Comparison of ENCODE assay signal across 8 cellular contexts in the genomic region with DNA sequence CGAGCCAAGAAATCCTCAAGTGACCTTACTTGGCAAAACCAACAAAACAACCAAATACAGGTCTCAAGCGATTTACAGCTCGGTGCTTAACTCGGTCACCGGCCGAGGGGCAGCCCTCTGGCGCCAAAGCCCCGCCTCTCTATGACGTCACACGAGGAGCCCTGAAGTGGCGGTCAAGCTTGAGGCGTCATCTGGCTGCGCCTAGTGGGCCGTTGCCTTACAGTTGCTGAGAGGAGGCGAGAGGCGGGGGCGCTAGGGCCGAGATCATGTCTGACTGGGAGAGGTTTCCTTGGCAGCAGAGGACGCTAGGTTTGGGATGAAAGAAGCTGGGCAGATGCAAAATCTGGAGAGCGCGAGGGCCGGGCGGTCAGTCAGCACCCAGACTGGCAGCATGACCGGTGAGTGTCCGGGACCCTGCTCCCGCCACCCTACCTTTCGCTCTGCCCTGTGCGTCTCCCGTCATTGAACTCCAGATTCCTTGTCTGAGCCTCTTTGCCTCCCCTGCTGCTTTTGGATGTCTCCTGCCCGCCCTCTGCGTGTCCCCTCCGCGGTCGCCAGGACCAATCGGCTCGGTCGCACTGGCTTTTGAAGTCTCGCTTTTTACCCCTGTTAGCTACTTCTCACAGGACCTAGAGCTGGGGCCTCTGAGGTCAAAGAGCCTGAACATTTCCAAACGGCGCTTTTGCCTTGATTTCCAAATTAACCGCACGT. TPM values are rescaled to one million over a fixed set of nuclear protein-coding genes. Genes with fewer than 3 reads are reported as not detected.
DNase-seq lines count a peak whose midpoint lies in the region; ATAC-seq, FAIRE-seq and TF ChIP-seq lines count a peak whose summit lies in the region.

A gene (plus strand): TSS at position 204 of the 711 bp plus-strand sequence. CDS start 113 bp downstream, at position 317.

- peak; percentile 95 for DNase-seq in GM10248 (ENCODE audit: extremely low spot score)
- peak; percentile 83 for DNase-seq in NCI-H1092 treated with DMSO at 0.1 percent for 48 hours (lab: John Stamatoyannopoulos, UW)
- DNase-seq in SW 1271 (lab: John Stamatoyannopoulos, UW) = peak; percentile 89 to 94
- peak; percentile 98 for DNase-seq in activated naive CD8-positive, alpha-beta T cell treated with anti-CD3 and anti-CD28 coated beads, Interleukin-2, amount 50 U/mL, for 24 hours
- peak; percentile 99 for DNase-seq in Right ventricle myocardium superior
- DNase-seq in pancreas = peak; percentile 96 to 98 (median 98)
- DNase-seq in tibial nerve (ENCODE audit: low spot score in 2 of 2) = peak; percentile 94 to 97

- intact Hi-C loops in Right ventricle myocardium superior (cut with DNase I) = no loop called here
- intact Hi-C loops in pancreas (cut with DNase I) = no loop called here

- POLR2A ChIA-PET in GM10248 (lab: Yijun Ruan, JAX) = interaction anchor here (0.6 to 1.1 kb wide), 2 partner anchors 17 to 772 kb away, joined by 3 to 4 read pairs; no protein-coding TSS in a partner anchor

- ATAC-seq in HG02610 (IDR thresholded peaks at IDR 0.05; ENCODE audit: unreplicated experiment) (peak; percentile 96), Right ventricle myocardium superior (ENCODE audit: poor library complexity) (peak; percentile 99), pancreas (peak; percentile 97 to 100 (median 98))
- peak; percentile 95 for ATAC-seq in activated naive CD8-positive, alpha-beta T cell treated with anti-CD3 and anti-CD28 coated beads, Interleukin-2, amount 50 U/mL, for 24 hours

- H3K4me1 ChIP-seq in pancreas = peaks cover 4 to 9% (median 7%) of the 10 kb centered on the region in 3 donors
- H3K4me1 ChIP-seq in tibial nerve = peaks cover 0 to 49% (median 12%) of the 10 kb centered on the region in 4 donors

- WGBS in pancreas, 2 donors = 0 to 1% methylated on average over 40 to 42 of the region's 42 CpGs
- 0% methylated on average over 26 to 42 of the region's 42 CpGs for WGBS in tibial nerve, 2 donors

- H3K27me3 ChIP-seq in pancreas (no peaks in the 10 kb centered on the region), tibial nerve (no peaks in the 10 kb centered on the region)

- no peaks in the 10 kb centered on the region for H3K9me3 Mint-ChIP-seq in activated naive CD8-positive, alpha-beta T cell treated with anti-CD3 and anti-CD28 coated beads, Interleukin-2, amount 50 U/mL, for 24 hours

- TF ChIP-seq EP300 in tibial nerve (IDR thresholded peaks at IDR 0.05) = peak; percentile 79 to 99

- TF ChIP-seq POLR2A in tibial nerve (IDR thresholded peaks at IDR 0.05) = peak; percentile 84 to 94

- CTCF ChIA-PET in GM10248 (lab: Yijun Ruan, JAX) = interaction anchor here (1.0 to 2.6 kb wide), 11 partner anchors 8 to 33 kb away, joined by 3 to 17 read pairs (median 6); no protein-coding TSS in a partner anchor

- no peak for TF ChIP-seq CTCF in GM10248 (IDR thresholded peaks at IDR 0.05; ENCODE audit: control extremely low read depth, extremely low read depth, low read depth, missing control alignments)
- no peak for TF ChIP-seq CTCF in pancreas (IDR thresholded peaks at IDR 0.05)
- peak in 2 of 5 experiments; percentile 6 to 34 for TF ChIP-seq CTCF in tibial nerve (IDR thresholded peaks at IDR 0.05)

- peak within 1 kb of the TSS; percentile 96 for H3K27ac Mint-ChIP-seq in activated naive CD8-positive, alpha-beta T cell treated with anti-CD3 and anti-CD28 coated beads, Interleukin-2, amount 50 U/mL, for 24 hours

- peak within 1 kb of the TSS; percentile 75 to 91 (median 81) for H3K4me3 ChIP-seq in pancreas
- peak within 1 kb of the TSS; percentile 60 to 91 (median 68) for H3K4me3 ChIP-seq in tibial nerve

- no peaks in the 10 kb centered on the region for H3K9me3 ChIP-seq in pancreas
- peaks cover 0 to under 1% (median 0%) of the 10 kb centered on the region in 4 donors for H3K9me3 ChIP-seq in tibial nerve

- H3K4me1 Mint-ChIP-seq in activated naive CD8-positive, alpha-beta T cell treated with anti-CD3 and anti-CD28 coated beads, Interleukin-2, amount 50 U/mL, for 24 hours = peaks cover 41% of the 10 kb centered on the region

- peak; percentile 87 for FAIRE-seq in pancreas (lab: Jason Lieb, UNC)

- H3K27ac ChIP-seq in pancreas (peak within 1 kb of the TSS; percentile 51 to 90 (median 86)), tibial nerve (peak within 1 kb of the TSS; percentile 84 to 98 (median 90))

- no peaks in the 10 kb centered on the region for H3K36me3 ChIP-seq in pancreas
- peaks cover 0 to 12% (median 0%) of the 10 kb centered on the region in 3 donors for H3K36me3 ChIP-seq in tibial nerve

- H3K4me3 Mint-ChIP-seq in activated naive CD8-positive, alpha-beta T cell treated with anti-CD3 and anti-CD28 coated beads, Interleukin-2, amount 50 U/mL, for 24 hours = peak within 1 kb of the TSS; percentile 99

- H3K36me3 Mint-ChIP-seq in activated naive CD8-positive, alpha-beta T cell treated with anti-CD3 and anti-CD28 coated beads, Interleukin-2, amount 50 U/mL, for 24 hours (ENCODE audit: low read depth) = peaks cover 3% of the 10 kb centered on the region

- no peaks in the 10 kb centered on the region for H3K27me3 Mint-ChIP-seq in activated naive CD8-positive, alpha-beta T cell treated with anti-CD3 and anti-CD28 coated beads, Interleukin-2, amount 50 U/mL, for 24 hours

RNA-seq across cellular contexts. Expression of the gene that starts here (rescaled TPM):
- total RNA-seq in Right ventricle myocardium superior = 7.3 TPM
- total RNA-seq in pancreas = 1 to 10 TPM; 3.2 to 4.4 (median 3.6) TPM
- polyA plus RNA-seq in pancreas = 1 to 10 TPM; 2.5 to 3.7 TPM
- total RNA-seq in tibial nerve = 10 to 100 TPM in 3 of 4 donors, 1 to 10 TPM in 1; 9.0 to 19.5 (median 14.1) TPM

Comparison
In these comparisons a context has a peak if more than half of its experiments do, and no peak if none do; other contexts are left out.
1. Peak in every context shown above with its lines: DNase-seq, ATAC-seq, H3K4me3 ChIP-seq and H3K27ac ChIP-seq.